ENCODE assay signal across 24 cellular contexts in the genomic region with DNA sequence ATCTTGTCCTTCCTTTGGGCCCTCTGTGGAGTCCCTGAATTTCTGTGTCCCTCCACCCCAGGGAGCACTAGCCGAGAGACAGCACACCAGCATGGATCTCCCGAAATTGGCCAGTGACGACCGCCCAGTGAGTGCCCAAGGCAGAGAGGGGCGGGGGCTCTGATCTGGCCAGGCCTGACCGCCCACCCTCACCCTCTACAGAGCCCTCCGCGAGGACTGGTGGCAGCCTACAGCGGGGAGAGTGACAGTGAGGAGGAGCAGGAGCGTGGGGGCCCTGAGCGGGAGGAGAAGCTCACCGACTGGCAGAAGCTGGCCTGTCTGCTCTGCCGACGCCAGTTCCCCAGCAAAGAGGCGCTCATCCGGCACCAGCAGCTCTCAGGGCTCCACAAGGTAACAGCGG. TPM values are rescaled to one million over a fixed set of nuclear protein-coding genes. Genes with fewer than 3 reads are reported as not detected.
DNase-seq lines count a peak whose midpoint lies in the region; ATAC-seq, FAIRE-seq and TF ChIP-seq lines count a peak whose summit lies in the region.
"Had no signal": no experiment of that assay in that cellular context is flagged by ENCODE, and none has a peak within 500 bp of the region (broad histone marks: within the 10 kb centered on the region; RNA-seq: fewer than 3 reads in every experiment).

No MANE protein-coding gene starts in this region.

- no peak overlapping the region for H3K27ac Mint-ChIP-seq in chondrocyte (ENCODE audit: unreplicated experiment)
- H3K27ac Mint-ChIP-seq: CD4-positive, CD25-positive, alpha-beta regulatory T cell had no signal

- DNase-seq in left cardiac atrium (peak; percentile 11), heart right ventricle (no peak), chondrocyte (ENCODE audit: low spot score) (peak; percentile 94), posterior vena cava (ENCODE audit: low spot score) (peak; percentile 57), aorta (peak; percentile 30 to 74), D721Med (ENCODE audit: insufficient read length, low spot score) (no peak)
- DNase-seq: ACHN; BE2C; C1 segment of cervical spinal cord; CD4-positive, CD25-positive, alpha-beta regulatory T cell; CD8-positive, alpha-beta memory T cell; COR-L47; DMS153; DMS79; GDM1; GOT3; H7 had no signal

- peaks cover 6% of the 10 kb centered on the region for H3K36me3 Mint-ChIP-seq in chondrocyte (ENCODE audit: low read depth)

- no peak overlapping the region for H3K27ac ChIP-seq in heart right ventricle
- H3K27ac ChIP-seq in aorta (ENCODE audit: low read depth in 1 of 2, low read length in 2 of 2) = no peak overlapping the region
- H3K27ac ChIP-seq: HL-60 had no signal

- H3K9me3 Mint-ChIP-seq in chondrocyte (ENCODE audit: low read depth) = no peaks in the 10 kb centered on the region
- H3K9me3 Mint-ChIP-seq: CD4-positive, CD25-positive, alpha-beta regulatory T cell; CD8-positive, alpha-beta memory T cell had no signal

- 92 to 93% methylated on average over 13 to 17 of the region's 17 CpGs for WGBS in heart right ventricle, 2 donors
- 82 to 91% methylated on average over 17 of the region's 17 CpGs for WGBS in aorta, 2 donors

- H3K4me1 Mint-ChIP-seq in chondrocyte (ENCODE audit: low read depth) = no peaks in the 10 kb centered on the region

- no peak for FAIRE-seq in D721Med (lab: Jason Lieb, UNC)
- FAIRE-seq: A204.1, GM12892, GM18507 had no signal

- H3K4me1 ChIP-seq in heart right ventricle (peaks cover 0 to 3% (median 0%) of the 10 kb centered on the region in 9 donors), aorta (ENCODE audit: control insufficient read depth in 1 of 2, insufficient read depth in 2 of 2, low read length in 2 of 2) (no peaks in the 10 kb centered on the region)
- H3K4me1 ChIP-seq: BE2C had no signal

- intact Hi-C loops in left cardiac atrium (cut with DNase I) (loop anchor here in 1 of 2 donors (10.0 kb wide), 1 partner anchor 630 kb away; no protein-coding TSS in a partner anchor), heart right ventricle (cut with DNase I) (loop anchor here in 1 of 10 donors (5.0 kb wide), 1 partner anchor 1472 kb away; no protein-coding TSS in a partner anchor), posterior vena cava (cut with DNase I) (no loop called here), aorta (cut with DNase I) (no loop called here)

- H3K9me3 ChIP-seq in heart right ventricle (no peaks in the 10 kb centered on the region), aorta (ENCODE audit: control insufficient read depth, low read length) (no peaks in the 10 kb centered on the region)
- H3K9me3 ChIP-seq: BE2C had no signal

- ATAC-seq in left cardiac atrium (no peak), heart right ventricle (no peak), aorta (ENCODE audit: low FRiP score) (peak; percentile 30), GM18520 (IDR thresholded peaks at IDR 0.05; ENCODE audit: unreplicated experiment) (no peak), HG03175 (IDR thresholded peaks at IDR 0.05; ENCODE audit: unreplicated experiment) (no peak)
- ATAC-seq: HCT116 had no signal

- no peak for TF ChIP-seq CTCF in heart right ventricle (IDR thresholded peaks at IDR 0.05)
- TF ChIP-seq CTCF in chondrocyte (IDR thresholded peaks at IDR 0.05) = no peak
- TF ChIP-seq CTCF in D721Med (IDR thresholded peaks at IDR 0.05; ENCODE audit: insufficient read depth, missing control alignments) = no peak

- H3K4me3 ChIP-seq in heart right ventricle (no peak overlapping the region), aorta (ENCODE audit: low read length in 2 of 2) (no peak overlapping the region)

- H3K27me3 ChIP-seq in heart right ventricle = peaks cover 0 to 72% (median 0%) of the 10 kb centered on the region in 7 donors
- H3K27me3 ChIP-seq in aorta (ENCODE audit: control insufficient read depth in 1 of 2, insufficient read depth in 2 of 2, low read length in 1 of 2) = no peaks in the 10 kb centered on the region
- H3K27me3 ChIP-seq: BE2C had no signal

- no peak overlapping the region for H3K4me3 Mint-ChIP-seq in chondrocyte (ENCODE audit: unreplicated experiment)
- H3K4me3 Mint-ChIP-seq: CD4-positive, CD25-positive, alpha-beta regulatory T cell; CD8-positive, alpha-beta memory T cell had no signal

- peaks cover 0 to 68% (median 0%) of the 10 kb centered on the region in 9 donors for H3K36me3 ChIP-seq in heart right ventricle
- H3K36me3 ChIP-seq in aorta (ENCODE audit: control insufficient read depth in 1 of 2, insufficient read depth in 2 of 2, low read length in 1 of 2) = peaks cover 0 to 11% of the 10 kb centered on the region in 2 donors

- H3K27me3 Mint-ChIP-seq in chondrocyte (ENCODE audit: low read depth) = no peaks in the 10 kb centered on the region
- H3K27me3 Mint-ChIP-seq: CD4-positive, CD25-positive, alpha-beta regulatory T cell had no signal

RNA-seq across cellular contexts. Expression of a gene that starts 8.4 kb away (rescaled TPM):
- total RNA-seq in left cardiac atrium (100 to 1,000 TPM; 101 to 132 TPM), heart right ventricle (100 to 1,000 TPM; 110 to 157 (median 128) TPM), chondrocyte (299 to 312 TPM (median 311 TPM) in 3 replicates), posterior vena cava (100 to 1,000 TPM; 151 to 179 TPM), aorta (100 to 1,000 TPM; 160 to 167 TPM)
- polyA plus RNA-seq in heart right ventricle (10 to 100 TPM; 90.9 to 99.4 TPM), aorta (100 to 1,000 TPM in 1 of 2 donors, 10 to 100 TPM in 1; 33.8 to 109 TPM)

RNA-seq across cellular contexts. Expression of a gene that starts 33.2 kb away (rescaled TPM):
- total RNA-seq in left cardiac atrium (100 to 1,000 TPM; 109 to 132 TPM), heart right ventricle (100 to 1,000 TPM; 129 to 193 (median 147) TPM), chondrocyte (172 to 183 TPM (median 179 TPM) in 3 replicates), posterior vena cava (10 to 100 TPM; 53.5 to 55.3 TPM), aorta (10 to 100 TPM; 52.5 to 61.3 TPM)
- polyA plus RNA-seq in heart right ventricle (100 to 1,000 TPM; 110 to 124 TPM), aorta (10 to 100 TPM; 14.0 to 45.5 TPM)

RNA-seq across cellular contexts. Expression of a gene that starts 40.2 kb away (rescaled TPM):
- 10 to 100 TPM; 22.1 to 23.9 TPM for total RNA-seq in left cardiac atrium
- total RNA-seq in heart right ventricle = 10 to 100 TPM; 23.1 to 32.1 (median 26.4) TPM
- 10 to 100 TPM; 26.9 to 27.6 TPM for polyA plus RNA-seq in heart right ventricle
- total RNA-seq in chondrocyte = 29.0 to 36.3 TPM (median 29.6 TPM) in 3 replicates
- 10 to 100 TPM; 17.8 to 20.8 TPM for total RNA-seq in posterior vena cava
- total RNA-seq in aorta = 10 to 100 TPM; 23.0 to 25.7 TPM
- polyA plus RNA-seq in aorta = 10 to 100 TPM in 1 of 2 donors, 1 to 10 TPM in 1; 8.4 to 46.8 TPM

RNA-seq across cellular contexts. Expression of a gene that starts 40.7 kb away (rescaled TPM):
- total RNA-seq in left cardiac atrium (100 to 1,000 TPM; 137 to 138 TPM), heart right ventricle (100 to 1,000 TPM; 149 to 217 (median 175) TPM), chondrocyte (60.7 to 65.4 TPM (median 60.8 TPM) in 3 replicates), posterior vena cava (10 to 100 TPM; 35.7 to 44.0 TPM), aorta (10 to 100 TPM; 33.7 to 40.3 TPM)
- polyA plus RNA-seq in heart right ventricle (100 to 1,000 TPM; 155 to 178 TPM), aorta (10 to 100 TPM; 65.7 to 69.5 TPM)

RNA-seq across cellular contexts. Expression of a gene that starts 47.6 kb away (rescaled TPM):
- total RNA-seq in left cardiac atrium (10 to 100 TPM; 42.0 to 60.8 TPM), heart right ventricle (10 to 100 TPM; 36.4 to 73.0 (median 58.6) TPM), chondrocyte (151 to 189 TPM (median 157 TPM) in 3 replicates), posterior vena cava (10 to 100 TPM; 50.2 to 61.6 TPM), aorta (10 to 100 TPM; 68.9 to 90.3 TPM)
- polyA plus RNA-seq in heart right ventricle (10 to 100 TPM; 20.0 to 25.4 TPM), aorta (10 to 100 TPM; 15.3 to 79.0 TPM)

Comparison
In these comparisons a context has a peak if more than half of its experiments do, and no peak if none do; other contexts are left out.
1. DNase-seq: peak in left cardiac atrium (single experiment), chondrocyte (single experiment), posterior vena cava (single experiment) and aorta (2 of 2); none in heart right ventricle (0 of 2) and D721Med (single experiment).